In the genomic region with DNA sequence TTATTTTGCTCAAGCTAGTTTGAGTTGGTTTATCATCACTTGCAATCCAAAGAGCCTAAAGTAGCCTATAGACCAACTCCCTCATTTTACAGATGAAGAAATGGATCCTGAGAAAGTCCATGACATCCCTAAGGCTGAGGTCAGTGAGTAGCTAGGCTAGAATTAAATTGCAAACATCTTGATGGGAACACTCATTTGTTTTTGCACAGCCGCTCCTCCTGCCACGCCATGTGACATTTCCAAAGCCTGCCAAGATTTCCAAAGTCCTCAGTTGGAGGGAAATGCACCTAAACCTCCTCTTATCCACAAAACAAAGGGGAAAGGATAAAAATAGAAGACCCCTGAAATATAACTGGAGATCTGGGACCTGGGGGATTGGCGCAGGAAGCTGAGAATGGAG, we compare ENCODE assay signal across 10 cellular contexts. TPM values are rescaled to one million over a fixed set of nuclear protein-coding genes. Genes with fewer than 3 reads are reported as not detected.
DNase-seq lines count a peak whose midpoint lies in the region; ATAC-seq and TF ChIP-seq lines count a peak whose summit lies in the region.
"Had no signal": no experiment of that assay in that cellular context is flagged by ENCODE, and none has a peak within 500 bp of the region (broad histone marks: within the 10 kb centered on the region; RNA-seq: fewer than 3 reads in every experiment).

No MANE protein-coding gene starts in this region.

- H3K9me3 ChIP-seq in right atrium auricular region = no peaks in the 10 kb centered on the region
- no peaks in the 10 kb centered on the region for H3K9me3 ChIP-seq in subcutaneous abdominal adipose tissue (ENCODE audit: control insufficient read depth in 5 of 5, low read length in 5 of 5)

- H3K36me3 ChIP-seq in GM23338 (ENCODE audit: insufficient read depth) = no peaks in the 10 kb centered on the region
- no peaks in the 10 kb centered on the region for H3K36me3 ChIP-seq in right atrium auricular region
- no peaks in the 10 kb centered on the region for H3K36me3 ChIP-seq in subcutaneous abdominal adipose tissue (ENCODE audit: control insufficient read depth in 5 of 5, insufficient read depth in 5 of 5, low read length in 5 of 5)

- no peak overlapping the region for H3K4me2 ChIP-seq in GM23338

- no peaks in the 10 kb centered on the region for H3F3A ChIP-seq in GM23338 (replicated peaks; ENCODE audit: low read depth)

- no peak for TF ChIP-seq CTCF in GM23338 (conservative IDR thresholded peaks at IDR 0.05; ENCODE audit: low read depth in 2 of 2)
- no peak for TF ChIP-seq CTCF in right atrium auricular region (IDR thresholded peaks at IDR 0.05)

- peaks cover 5% of the 10 kb centered on the region for H3K27me3 Mint-ChIP-seq in GM23338 (ENCODE audit: insufficient read depth, low read depth, poor library complexity)

- H4K20me1 ChIP-seq in GM23338 (replicated peaks; ENCODE audit: insufficient read depth) = no peaks in the 10 kb centered on the region

- no peak overlapping the region for H3K4me3 Mint-ChIP-seq in GM23338
- H3K4me3 Mint-ChIP-seq: activated CD8-positive, alpha-beta T cell treated with anti-CD3 and anti-CD28 coated beads for 36 hours; stimulated activated memory B cell treated with anti-CD40 and anti-IgM and Interleukin-4, amounts not matched to agents 10 μg/mL and 1 μg/mL and 100 μg/mL, for 72 hours had no signal

- H3K9ac ChIP-seq in subcutaneous abdominal adipose tissue (ENCODE audit: low read length in 5 of 5) = peak overlapping the region in 1 of 5 donors; percentile 49

- peaks cover 5% of the 10 kb centered on the region for H3K4me1 ChIP-seq in GM23338 (ENCODE audit: insufficient read depth)
- peaks cover 0 to 24% of the 10 kb centered on the region in 2 donors for H3K4me1 ChIP-seq in right atrium auricular region
- peaks cover 5 to 48% (median 26%) of the 10 kb centered on the region in 5 donors for H3K4me1 ChIP-seq in subcutaneous abdominal adipose tissue (ENCODE audit: control insufficient read depth in 5 of 5, insufficient read depth in 5 of 5, low read length in 5 of 5)

- H3K27ac Mint-ChIP-seq in GM23338 = no peak overlapping the region
- H3K27ac Mint-ChIP-seq: activated CD8-positive, alpha-beta T cell treated with anti-CD3 and anti-CD28 coated beads for 36 hours; stimulated activated memory B cell treated with anti-CD40 and anti-IgM and Interleukin-4, amounts not matched to agents 10 μg/mL and 1 μg/mL and 100 μg/mL, for 72 hours had no signal

- H2AFZ ChIP-seq in GM23338 = peak overlapping the region; percentile 82

- H3K36me3 Mint-ChIP-seq in GM23338 (ENCODE audit: low read depth) = no peaks in the 10 kb centered on the region
- H3K36me3 Mint-ChIP-seq: stimulated activated memory B cell treated with anti-CD40 and anti-IgM and Interleukin-4, amounts not matched to agents 10 μg/mL and 1 μg/mL and 100 μg/mL, for 72 hours had no signal

- H3K4me3 ChIP-seq in GM23338 = no peak overlapping the region
- H3K4me3 ChIP-seq in right atrium auricular region = peak overlapping the region in 1 of 2 donors; percentile 5
- peak overlapping the region in 1 of 5 donors; percentile 13 for H3K4me3 ChIP-seq in subcutaneous abdominal adipose tissue (ENCODE audit: low read depth in 1 of 5, low read length in 5 of 5)

- no peaks in the 10 kb centered on the region for H3K9me2 ChIP-seq in GM23338 (ENCODE audit: insufficient read depth)

- H3K79me2 ChIP-seq in GM23338 (replicated peaks; ENCODE audit: insufficient read depth) = no peaks in the 10 kb centered on the region

- no peaks in the 10 kb centered on the region; the same call in 2 of the 3 replicates for H3K9me3 Mint-ChIP-seq in GM23338
- H3K9me3 Mint-ChIP-seq: activated CD8-positive, alpha-beta T cell treated with anti-CD3 and anti-CD28 coated beads for 36 hours; stimulated activated memory B cell treated with anti-CD40 and anti-IgM and Interleukin-4, amounts not matched to agents 10 μg/mL and 1 μg/mL and 100 μg/mL, for 72 hours had no signal

- ATAC-seq in GM23338 (no peak), GM21528 (IDR thresholded peaks at IDR 0.05; ENCODE audit: low FRiP score, unreplicated experiment) (no peak)

- no peaks in the 10 kb centered on the region for H3K27me3 ChIP-seq in GM23338 (ENCODE audit: insufficient read depth)
- no peaks in the 10 kb centered on the region for H3K27me3 ChIP-seq in right atrium auricular region
- H3K27me3 ChIP-seq in subcutaneous abdominal adipose tissue (ENCODE audit: control insufficient read depth in 5 of 5, insufficient read depth in 4 of 5, low read length in 5 of 5) = no peaks in the 10 kb centered on the region

- H3K4me1 Mint-ChIP-seq in GM23338 = peaks cover 12% of the 10 kb centered on the region

- no peak for DNase-seq in GM23338 (ENCODE audit: low spot score)
- peak; percentile 66 for DNase-seq in amniotic epithelial cell (ENCODE audit: low read depth)
- DNase-seq in right atrium auricular region (ENCODE audit: low spot score) = no peak
- no peak for DNase-seq in activated gamma-delta T cell treated with Interleukin-2 at 50 U/mL for 16 hours
- no peak for DNase-seq in activated gamma-delta T cell (lab: John Stamatoyannopoulos, UW)
- DNase-seq: activated CD8-positive, alpha-beta T cell treated with anti-CD3 and anti-CD28 coated beads for 36 hours; NCI-H1417 treated with DMSO at 0.1 percent for 48 hours had no signal

- no peak overlapping the region for H3K27ac ChIP-seq in GM23338 (ENCODE audit: low read depth)
- peak overlapping the region; percentile 73 to 82 for H3K27ac ChIP-seq in right atrium auricular region
- peak overlapping the region; percentile 86 for H3K27ac ChIP-seq in subcutaneous abdominal adipose tissue (ENCODE audit: low read depth, low read length)

TF ChIP-seq in GM23338, 12 proteins besides CTCF, POLR2A, EP300 and RAD21:
- TF ChIP-seq CREB1 (CRISPR knock-in tag; IDR thresholded peaks at IDR 0.05; ENCODE audit: low read depth) (no peak), ZNF331 (CRISPR knock-in tag; IDR thresholded peaks at IDR 0.05; ENCODE audit: low read depth) (no peak), STAT1 (IDR thresholded peaks at IDR 0.05; ENCODE audit: unreplicated experiment) (no peak)
- TF ChIP-seq, protein P1, sequence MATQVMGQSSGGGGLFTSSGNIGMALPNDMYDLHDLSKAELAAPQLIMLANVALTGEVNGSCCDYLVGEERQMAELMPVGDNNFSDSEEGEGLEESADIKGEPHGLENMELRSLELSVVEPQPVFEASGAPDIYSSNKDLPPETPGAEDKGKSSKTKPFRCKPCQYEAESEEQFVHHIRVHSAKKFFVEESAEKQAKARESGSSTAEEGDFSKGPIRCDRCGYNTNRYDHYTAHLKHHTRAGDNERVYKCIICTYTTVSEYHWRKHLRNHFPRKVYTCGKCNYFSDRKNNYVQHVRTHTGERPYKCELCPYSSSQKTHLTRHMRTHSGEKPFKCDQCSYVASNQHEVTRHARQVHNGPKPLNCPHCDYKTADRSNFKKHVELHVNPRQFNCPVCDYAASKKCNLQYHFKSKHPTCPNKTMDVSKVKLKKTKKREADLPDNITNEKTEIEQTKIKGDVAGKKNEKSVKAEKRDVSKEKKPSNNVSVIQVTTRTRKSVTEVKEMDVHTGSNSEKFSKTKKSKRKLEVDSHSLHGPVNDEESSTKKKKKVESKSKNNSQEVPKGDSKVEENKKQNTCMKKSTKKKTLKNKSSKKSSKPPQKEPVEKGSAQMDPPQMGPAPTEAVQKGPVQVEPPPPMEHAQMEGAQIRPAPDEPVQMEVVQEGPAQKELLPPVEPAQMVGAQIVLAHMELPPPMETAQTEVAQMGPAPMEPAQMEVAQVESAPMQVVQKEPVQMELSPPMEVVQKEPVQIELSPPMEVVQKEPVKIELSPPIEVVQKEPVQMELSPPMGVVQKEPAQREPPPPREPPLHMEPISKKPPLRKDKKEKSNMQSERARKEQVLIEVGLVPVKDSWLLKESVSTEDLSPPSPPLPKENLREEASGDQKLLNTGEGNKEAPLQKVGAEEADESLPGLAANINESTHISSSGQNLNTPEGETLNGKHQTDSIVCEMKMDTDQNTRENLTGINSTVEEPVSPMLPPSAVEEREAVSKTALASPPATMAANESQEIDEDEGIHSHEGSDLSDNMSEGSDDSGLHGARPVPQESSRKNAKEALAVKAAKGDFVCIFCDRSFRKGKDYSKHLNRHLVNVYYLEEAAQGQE (IDR thresholded peaks at IDR 0.05; ENCODE audit: unreplicated experiment) = no peak
TF ChIP-seq in GM23338: peak in this region for 0.

RNA-seq across cellular contexts. Expression of a gene that starts 15.0 kb away (rescaled TPM):
- total RNA-seq in GM23338 (2014; rRNA removed; shearing (Covaris generic)) = 7.3 and 9.7 TPM in 2 replicates
- polyA plus RNA-seq in GM23338 (2016; fragmentation: Nextera tagmentation; extraction: Ambion mirVana) = 13.4 and 18.4 TPM in 2 replicates
- not detected for total RNA-seq in right atrium auricular region
- total RNA-seq: activated CD8-positive, alpha-beta T cell treated with anti-CD3 and anti-CD28 coated beads for 36 hours had no signal

RNA-seq across cellular contexts. Expression of a gene that starts 56.7 kb away (rescaled TPM):
- 32.8 and 44.9 TPM in 2 replicates for total RNA-seq in GM23338 (2014; rRNA removed; shearing (Covaris generic))
- 14.0 and 14.2 TPM in 2 replicates for polyA plus RNA-seq in GM23338 (2016; fragmentation: Nextera tagmentation; extraction: Ambion mirVana)
- 10 to 100 TPM; 17.1 to 20.6 TPM for total RNA-seq in right atrium auricular region
